In the genomic region with DNA sequence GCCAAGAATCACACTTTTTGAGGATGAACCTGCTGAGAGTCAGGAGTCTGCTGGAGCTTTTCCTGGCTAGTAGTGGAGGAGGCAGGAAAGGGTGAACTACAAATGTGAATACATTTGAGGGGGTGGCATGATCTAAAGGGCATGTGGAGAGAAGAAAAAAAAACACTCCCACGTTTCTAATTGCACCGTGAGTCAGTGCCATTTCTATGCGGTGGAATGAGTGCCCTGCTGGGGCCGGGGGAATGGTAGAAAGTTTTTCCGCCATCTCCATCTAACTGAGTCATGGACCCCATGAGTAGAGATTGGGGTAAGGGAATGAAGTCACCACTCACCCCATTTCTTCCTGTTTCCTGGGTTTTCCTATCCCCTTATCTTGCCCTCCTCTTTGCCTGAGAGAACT, we compare ENCODE assay signal across 16 cellular contexts. TPM values are rescaled to one million over a fixed set of nuclear protein-coding genes. Genes with fewer than 3 reads are reported as not detected.
DNase-seq lines count a peak whose midpoint lies in the region; TF ChIP-seq lines count a peak whose summit lies in the region.
"Had no signal": no experiment of that assay in that cellular context is flagged by ENCODE, and none has a peak within 500 bp of the region (broad histone marks: within the 10 kb centered on the region; RNA-seq: fewer than 3 reads in every experiment).

No MANE protein-coding gene starts in this region.

- DNase-seq in H4 (ENCODE audit: low spot score) (peak; percentile 7), T1000 (lab: John Stamatoyannopoulos, UW) (peak; percentile 0), fibroblast of gingiva (ENCODE audit: low read depth) (peak; percentile 53), smooth muscle cell (lab: John Stamatoyannopoulos, UW; ENCODE audit: unreplicated experiment) (no peak), activated gamma-delta T cell treated with Interleukin-2 at 50 U/mL for 16 hours (no peak), thyroid gland (no peak), middle frontal gyrus (ENCODE audit: extremely low spot score, low spot score) (no peak)
- DNase-seq: CD4-positive, alpha-beta T cell; effector memory CD8-positive, alpha-beta T cell; NCI-H774; nephron progenitor cell; Peyer's patch; retina; WERI-Rb-1 had no signal

- H3K36me3 ChIP-seq in smooth muscle cell (ENCODE audit: low read depth) = no peaks in the 10 kb centered on the region
- H3K36me3 ChIP-seq in thyroid gland = no peaks in the 10 kb centered on the region
- H3K36me3 ChIP-seq: Peyer's patch, thoracic aorta, WERI-Rb-1 had no signal

- H3K79me2 ChIP-seq in smooth muscle cell (ENCODE audit: low read depth) = no peaks in the 10 kb centered on the region

- TF ChIP-seq CTCF in smooth muscle cell (IDR thresholded peaks at IDR 0.05; ENCODE audit: borderline replicate concordance, insufficient read depth, poor library complexity, severe bottlenecking) (no peak), thyroid gland (IDR thresholded peaks at IDR 0.05) (no peak)

- H3K9me3 ChIP-seq in smooth muscle cell (replicated peaks; ENCODE audit: low read depth) (no peaks in the 10 kb centered on the region), thyroid gland (no peaks in the 10 kb centered on the region)
- H3K9me3 ChIP-seq: Peyer's patch, thoracic aorta had no signal

- H3K4me1 ChIP-seq in smooth muscle cell (ENCODE audit: low read depth) = no peaks in the 10 kb centered on the region
- H3K4me1 ChIP-seq in thyroid gland = no peaks in the 10 kb centered on the region
- H3K4me1 ChIP-seq: Peyer's patch had no signal

- no peak overlapping the region for H2AFZ ChIP-seq in smooth muscle cell (ENCODE audit: low read depth)

- H3K27me3 ChIP-seq in smooth muscle cell (ENCODE audit: low read depth) (no peaks in the 10 kb centered on the region), thyroid gland (no peaks in the 10 kb centered on the region)
- H3K27me3 ChIP-seq: Peyer's patch had no signal

- no peak for TF ChIP-seq POLR2A in thyroid gland (IDR thresholded peaks at IDR 0.05)

- H3K9ac ChIP-seq in smooth muscle cell (ENCODE audit: low read depth) = peak overlapping the region; percentile 34

- H3F3A ChIP-seq in smooth muscle cell (ENCODE audit: low read depth) = no peaks in the 10 kb centered on the region

- peak overlapping the region; percentile 71 for H3K27ac ChIP-seq in smooth muscle cell (ENCODE audit: low read depth)
- no peak overlapping the region for H3K27ac ChIP-seq in thyroid gland
- H3K27ac ChIP-seq: Peyer's patch, thoracic aorta, WERI-Rb-1 had no signal

- intact Hi-C loops in thyroid gland (cut with DNase I) = no loop called here

- no peak overlapping the region for H3K4me3 ChIP-seq in smooth muscle cell
- no peak overlapping the region for H3K4me3 ChIP-seq in thyroid gland (replicated peaks in 1 of 3)
- H3K4me3 ChIP-seq: lung, Peyer's patch, thoracic aorta had no signal

- H3K4me2 ChIP-seq in smooth muscle cell = no peak overlapping the region

- no peaks in the 10 kb centered on the region for H4K20me1 ChIP-seq in smooth muscle cell (ENCODE audit: low read depth)

- 44% methylated on average over 5 of the region's 5 CpGs for WGBS in smooth muscle cell (ENCODE audit: low lambda C conversion rate)
- 76 to 80% methylated on average over 5 of the region's 5 CpGs for WGBS in thyroid gland, 2 donors

RNA-seq across cellular contexts. Expression of a gene that starts 19.8 kb away (rescaled TPM):
- 426 and 477 TPM in 2 replicates for total RNA-seq in H4 (2014; rRNA removed; shearing (Covaris generic))
- total RNA-seq in smooth muscle cell (234 and 259 TPM in 2 replicates), thyroid gland (100 to 1,000 TPM; 284 to 491 (median 355) TPM)
- 445 and 554 TPM in 2 replicates for polyA plus RNA-seq in smooth muscle cell

RNA-seq across cellular contexts. Expression of a gene that starts 39.9 kb away (rescaled TPM):
- 116 and 141 TPM in 2 replicates for total RNA-seq in H4 (2014; rRNA removed; shearing (Covaris generic))
- total RNA-seq in smooth muscle cell (255 and 302 TPM in 2 replicates), thyroid gland (100 to 1,000 TPM; 123 to 140 (median 132) TPM)
- polyA plus RNA-seq in smooth muscle cell = 232 and 267 TPM in 2 replicates
- total RNA-seq: CD4-positive, alpha-beta T cell had no signal

Comparison
In these comparisons a context has a peak if more than half of its experiments do, and no peak if none do; other contexts are left out.
1. DNase-seq: peak in H4 (single experiment), T1000 (single experiment) and fibroblast of gingiva (single experiment); none in smooth muscle cell (single experiment), activated gamma-delta T cell treated with Interleukin-2 at 50 U/mL for 16 hours (single experiment), thyroid gland (0 of 2) and middle frontal gyrus (single experiment).